ENCODE assay signal across 10 cellular contexts in genomic region chr13:29937379-29937778, GRCh38.
"Had no signal": no experiment of that assay in that cellular context is flagged by ENCODE, and none has a peak within 500 bp of the region (broad histone marks: within the 10 kb centered on the region; RNA-seq: fewer than 3 reads in every experiment).

No MANE protein-coding gene starts in this region.

- H3K9me3 Mint-ChIP-seq: activated T-helper 2 cell treated with anti-CD3 and anti-CD28 coated beads, Interferon-gamma antibody, Interleukin-2, Interleukin-4, amounts not matched to agents 10 μg/mL and 5 μg/mL and 100 μg/mL, durations not matched to agents 14 hours and 24 hours and 36 hours; dendritic cell treated with granulocyte-macrophage colony-stimulating factor and Interleukin-4, amounts not matched to agents 40 ng/mL and 50 ng/mL, for 4 days; endodermal cell; immature natural killer cell; natural killer cell treated with Interleukin-12 subunit alpha and Interleukin-12 subunit beta and Interleukin-15 and Interleukin-18, amount 100 ng/mL, for 72 hours; stimulated activated memory B cell treated with anti-CD40 and anti-IgM and Interleukin-4, amounts not matched to agents 10 μg/mL and 1 μg/mL and 100 μg/mL, for 72 hours had no signal

- DNase-seq: aorta; cerebellar nuclear complex; endodermal cell; immature natural killer cell; mesenchymal stem cell; stimulated activated CD4-positive, alpha-beta T cell treated with anti-CD3 and anti-CD28 coated beads, Interleukin-12 subunit alpha, Interleukin-12 subunit beta, amount 100 ng/mL, for 4 hours had no signal

- H3K27ac Mint-ChIP-seq: dendritic cell treated with granulocyte-macrophage colony-stimulating factor and Interleukin-4, amounts not matched to agents 40 ng/mL and 50 ng/mL, for 4 days; endodermal cell; natural killer cell treated with Interleukin-12 subunit alpha and Interleukin-12 subunit beta and Interleukin-15 and Interleukin-18, amount 100 ng/mL, for 72 hours had no signal

- ATAC-seq: natural killer cell treated with Interleukin-12 subunit alpha and Interleukin-12 subunit beta and Interleukin-15 and Interleukin-18, amount 100 ng/mL, for 72 hours; stimulated activated memory B cell treated with anti-CD40 and anti-IgM and Interleukin-4, amounts not matched to agents 10 μg/mL and 1 μg/mL and 100 μg/mL, for 72 hours had no signal

- H3K36me3 Mint-ChIP-seq: immature natural killer cell; natural killer cell treated with Interleukin-12 subunit alpha and Interleukin-12 subunit beta and Interleukin-15 and Interleukin-18, amount 100 ng/mL, for 72 hours; stimulated activated memory B cell treated with anti-CD40 and anti-IgM and Interleukin-4, amounts not matched to agents 10 μg/mL and 1 μg/mL and 100 μg/mL, for 72 hours had no signal

- H3K4me3 Mint-ChIP-seq: dendritic cell treated with granulocyte-macrophage colony-stimulating factor and Interleukin-4, amounts not matched to agents 40 ng/mL and 50 ng/mL, for 4 days; endodermal cell; stimulated activated memory B cell treated with anti-CD40 and anti-IgM and Interleukin-4, amounts not matched to agents 10 μg/mL and 1 μg/mL and 100 μg/mL, for 72 hours had no signal
